1 cellular context compared by ENCODE assay signal in the genomic region with DNA sequence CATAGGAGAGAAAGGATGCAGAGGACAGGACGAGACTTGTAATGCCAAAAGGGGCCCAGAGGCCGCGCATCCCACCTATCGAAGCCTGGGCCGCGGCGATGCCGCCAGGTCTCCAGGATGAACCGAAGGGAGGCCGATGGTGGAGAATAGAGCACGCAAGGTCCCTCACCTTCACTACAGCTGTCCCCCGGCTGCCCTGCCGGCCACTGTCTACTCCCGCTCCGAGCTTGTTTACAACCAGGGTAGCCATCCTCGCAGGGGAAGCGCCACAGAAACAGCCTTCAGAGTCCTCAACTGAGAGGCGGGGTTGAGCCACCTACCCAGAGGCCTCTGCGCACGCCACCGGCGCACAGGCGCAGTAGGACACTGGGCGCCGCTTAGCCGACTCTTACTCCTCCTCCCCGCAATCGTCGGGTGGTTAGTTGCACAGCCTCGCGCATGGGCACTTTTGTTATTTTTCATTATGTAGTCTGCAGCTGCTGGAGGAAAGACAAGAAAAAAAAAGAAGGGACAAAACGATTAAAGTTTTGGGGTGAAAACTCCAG.
TF ChIP-seq lines count a peak whose summit lies in the region.

A gene (minus strand): TSS at position 309 of the 545 bp plus-strand sequence. CDS start 59 bp downstream, at position 250.

TF ChIP-seq in K562, 482 proteins besides CTCF, POLR2A, EP300 and RAD21 (continued from another document and continues in another):
- TF ChIP-seq, protein P1, sequence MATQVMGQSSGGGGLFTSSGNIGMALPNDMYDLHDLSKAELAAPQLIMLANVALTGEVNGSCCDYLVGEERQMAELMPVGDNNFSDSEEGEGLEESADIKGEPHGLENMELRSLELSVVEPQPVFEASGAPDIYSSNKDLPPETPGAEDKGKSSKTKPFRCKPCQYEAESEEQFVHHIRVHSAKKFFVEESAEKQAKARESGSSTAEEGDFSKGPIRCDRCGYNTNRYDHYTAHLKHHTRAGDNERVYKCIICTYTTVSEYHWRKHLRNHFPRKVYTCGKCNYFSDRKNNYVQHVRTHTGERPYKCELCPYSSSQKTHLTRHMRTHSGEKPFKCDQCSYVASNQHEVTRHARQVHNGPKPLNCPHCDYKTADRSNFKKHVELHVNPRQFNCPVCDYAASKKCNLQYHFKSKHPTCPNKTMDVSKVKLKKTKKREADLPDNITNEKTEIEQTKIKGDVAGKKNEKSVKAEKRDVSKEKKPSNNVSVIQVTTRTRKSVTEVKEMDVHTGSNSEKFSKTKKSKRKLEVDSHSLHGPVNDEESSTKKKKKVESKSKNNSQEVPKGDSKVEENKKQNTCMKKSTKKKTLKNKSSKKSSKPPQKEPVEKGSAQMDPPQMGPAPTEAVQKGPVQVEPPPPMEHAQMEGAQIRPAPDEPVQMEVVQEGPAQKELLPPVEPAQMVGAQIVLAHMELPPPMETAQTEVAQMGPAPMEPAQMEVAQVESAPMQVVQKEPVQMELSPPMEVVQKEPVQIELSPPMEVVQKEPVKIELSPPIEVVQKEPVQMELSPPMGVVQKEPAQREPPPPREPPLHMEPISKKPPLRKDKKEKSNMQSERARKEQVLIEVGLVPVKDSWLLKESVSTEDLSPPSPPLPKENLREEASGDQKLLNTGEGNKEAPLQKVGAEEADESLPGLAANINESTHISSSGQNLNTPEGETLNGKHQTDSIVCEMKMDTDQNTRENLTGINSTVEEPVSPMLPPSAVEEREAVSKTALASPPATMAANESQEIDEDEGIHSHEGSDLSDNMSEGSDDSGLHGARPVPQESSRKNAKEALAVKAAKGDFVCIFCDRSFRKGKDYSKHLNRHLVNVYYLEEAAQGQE (CRISPR knock-in tag; IDR thresholded peaks at IDR 0.05; ENCODE audit: low read depth): 0 out of 2 replicates have a peak, but pooled peaks have one; percentile 45
- peak; percentile 92 for TF ChIP-seq HNRNPLL (IDR thresholded peaks at IDR 0.05; ENCODE audit: low read depth, low read length, poor library complexity, severe bottlenecking)
- peak; percentile 62; the same call in 1 of the 2 replicates for TF ChIP-seq POLR2AphosphoS5 (IDR thresholded peaks at IDR 0.05; ENCODE audit: control insufficient read depth, insufficient read depth, low read depth, low read length)
- TF ChIP-seq TAF1 (IDR thresholded peaks at IDR 0.05; ENCODE audit: control insufficient read depth, extremely low read depth, insufficient read depth, low read length, severe bottlenecking): peak; percentile 62
- TF ChIP-seq, protein P2, sequence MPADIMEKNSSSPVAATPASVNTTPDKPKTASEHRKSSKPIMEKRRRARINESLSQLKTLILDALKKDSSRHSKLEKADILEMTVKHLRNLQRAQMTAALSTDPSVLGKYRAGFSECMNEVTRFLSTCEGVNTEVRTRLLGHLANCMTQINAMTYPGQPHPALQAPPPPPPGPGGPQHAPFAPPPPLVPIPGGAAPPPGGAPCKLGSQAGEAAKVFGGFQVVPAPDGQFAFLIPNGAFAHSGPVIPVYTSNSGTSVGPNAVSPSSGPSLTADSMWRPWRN (IDR thresholded peaks at IDR 0.05; ENCODE audit: low read depth): no peak
- no peak for TF ChIP-seq ILF3 (IDR thresholded peaks at IDR 0.05; ENCODE audit: borderline replicate concordance)
- TF ChIP-seq, protein P3, sequence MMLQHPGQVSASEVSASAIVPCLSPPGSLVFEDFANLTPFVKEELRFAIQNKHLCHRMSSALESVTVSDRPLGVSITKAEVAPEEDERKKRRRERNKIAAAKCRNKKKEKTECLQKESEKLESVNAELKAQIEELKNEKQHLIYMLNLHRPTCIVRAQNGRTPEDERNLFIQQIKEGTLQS (IDR thresholded peaks at IDR 0.05): no peak
- TF ChIP-seq, protein P3 (CRISPR knock-in tag; conservative IDR thresholded peaks at IDR 0.05): 0 out of 2 replicates have a peak, but pooled peaks have one; percentile 53
- peak; percentile 20; the same call in 1 of the 2 replicates for TF ChIP-seq ZNF165 (CRISPR knock-in tag; IDR thresholded peaks at IDR 0.05; ENCODE audit: borderline replicate concordance)
- peak; percentile 60 to 87 for TF ChIP-seq FOXA3 (CRISPR knock-in tag; conservative IDR thresholded peaks at IDR 0.05 in 1 of 2, IDR thresholded peaks at IDR 0.05 in 1 of 2)
- no peak for TF ChIP-seq SREBF1 (IDR thresholded peaks at IDR 0.05; ENCODE audit: borderline replicate concordance, low read depth, low read length)
- peak; percentile 42 for TF ChIP-seq TAF9B (IDR thresholded peaks at IDR 0.05; ENCODE audit: partially characterized antibody)
- TF ChIP-seq, protein P4, sequence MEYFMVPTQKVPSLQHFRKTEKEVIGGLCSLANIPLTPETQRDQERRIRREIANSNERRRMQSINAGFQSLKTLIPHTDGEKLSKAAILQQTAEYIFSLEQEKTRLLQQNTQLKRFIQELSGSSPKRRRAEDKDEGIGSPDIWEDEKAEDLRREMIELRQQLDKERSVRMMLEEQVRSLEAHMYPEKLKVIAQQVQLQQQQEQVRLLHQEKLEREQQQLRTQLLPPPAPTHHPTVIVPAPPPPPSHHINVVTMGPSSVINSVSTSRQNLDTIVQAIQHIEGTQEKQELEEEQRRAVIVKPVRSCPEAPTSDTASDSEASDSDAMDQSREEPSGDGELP (CRISPR knock-in tag; IDR thresholded peaks at IDR 0.05; ENCODE audit: borderline replicate concordance): peak; percentile 65; the same call in 1 of the 2 replicates
- TF ChIP-seq SAP30 (IDR thresholded peaks at IDR 0.05; ENCODE audit: borderline replicate concordance, insufficient read depth, low read depth, low read length, poor library complexity, severe bottlenecking): peak; percentile 79
- peak; percentile 48 for TF ChIP-seq CXXC5 (CRISPR knock-in tag; IDR thresholded peaks at IDR 0.05)
- TF ChIP-seq ZNF644 (tag; IDR thresholded peaks at IDR 0.05; ENCODE audit: low read depth): no peak
- TF ChIP-seq, protein P5, sequence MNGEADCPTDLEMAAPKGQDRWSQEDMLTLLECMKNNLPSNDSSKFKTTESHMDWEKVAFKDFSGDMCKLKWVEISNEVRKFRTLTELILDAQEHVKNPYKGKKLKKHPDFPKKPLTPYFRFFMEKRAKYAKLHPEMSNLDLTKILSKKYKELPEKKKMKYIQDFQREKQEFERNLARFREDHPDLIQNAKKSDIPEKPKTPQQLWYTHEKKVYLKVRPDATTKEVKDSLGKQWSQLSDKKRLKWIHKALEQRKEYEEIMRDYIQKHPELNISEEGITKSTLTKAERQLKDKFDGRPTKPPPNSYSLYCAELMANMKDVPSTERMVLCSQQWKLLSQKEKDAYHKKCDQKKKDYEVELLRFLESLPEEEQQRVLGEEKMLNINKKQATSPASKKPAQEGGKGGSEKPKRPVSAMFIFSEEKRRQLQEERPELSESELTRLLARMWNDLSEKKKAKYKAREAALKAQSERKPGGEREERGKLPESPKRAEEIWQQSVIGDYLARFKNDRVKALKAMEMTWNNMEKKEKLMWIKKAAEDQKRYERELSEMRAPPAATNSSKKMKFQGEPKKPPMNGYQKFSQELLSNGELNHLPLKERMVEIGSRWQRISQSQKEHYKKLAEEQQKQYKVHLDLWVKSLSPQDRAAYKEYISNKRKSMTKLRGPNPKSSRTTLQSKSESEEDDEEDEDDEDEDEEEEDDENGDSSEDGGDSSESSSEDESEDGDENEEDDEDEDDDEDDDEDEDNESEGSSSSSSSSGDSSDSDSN (IDR thresholded peaks at IDR 0.05; ENCODE audit: borderline replicate concordance in 1 of 2, low read depth in 2 of 2, low read length in 2 of 2): 0 out of 4 replicates have a peak, but pooled peaks of 1 of the 2 experiments have one; percentile 37
- no peak for TF ChIP-seq MAFF (IDR thresholded peaks at IDR 0.05; ENCODE audit: low read length)
- no peak for TF ChIP-seq RBM34 (IDR thresholded peaks at IDR 0.05; ENCODE audit: borderline replicate concordance, insufficient read depth, low read length)
- no peak for TF ChIP-seq PTBP1 (IDR thresholded peaks at IDR 0.05; ENCODE audit: low read depth, low read length)
- TF ChIP-seq, protein P6, sequence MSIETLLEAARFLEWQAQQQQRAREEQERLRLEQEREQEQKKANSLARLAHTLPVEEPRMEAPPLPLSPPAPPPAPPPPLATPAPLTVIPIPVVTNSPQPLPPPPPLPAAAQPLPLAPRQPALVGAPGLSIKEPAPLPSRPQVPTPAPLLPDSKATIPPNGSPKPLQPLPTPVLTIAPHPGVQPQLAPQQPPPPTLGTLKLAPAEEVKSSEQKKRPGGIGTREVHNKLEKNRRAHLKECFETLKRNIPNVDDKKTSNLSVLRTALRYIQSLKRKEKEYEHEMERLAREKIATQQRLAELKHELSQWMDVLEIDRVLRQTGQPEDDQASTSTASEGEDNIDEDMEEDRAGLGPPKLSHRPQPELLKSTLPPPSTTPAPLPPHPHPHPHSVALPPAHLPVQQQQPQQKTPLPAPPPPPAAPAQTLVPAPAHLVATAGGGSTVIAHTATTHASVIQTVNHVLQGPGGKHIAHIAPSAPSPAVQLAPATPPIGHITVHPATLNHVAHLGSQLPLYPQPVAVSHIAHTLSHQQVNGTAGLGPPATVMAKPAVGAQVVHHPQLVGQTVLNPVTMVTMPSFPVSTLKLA (conservative IDR thresholded peaks at IDR 0.05): peak; percentile 60 to 67
- TF ChIP-seq HIVEP1 (CRISPR knock-in tag; IDR thresholded peaks at IDR 0.05): 0 out of 2 replicates have a peak, but pooled peaks have one; percentile 22
- no peak for TF ChIP-seq SMARCA4 (IDR thresholded peaks at IDR 0.05)
- no peak for TF ChIP-seq ZNF584 (CRISPR knock-in tag; IDR thresholded peaks at IDR 0.05; ENCODE audit: low read depth)
- peak; percentile 85 for TF ChIP-seq RBFOX2 (IDR thresholded peaks at IDR 0.05; ENCODE audit: low read depth, low read length)
- peak in 1 of 2 experiments; percentile 85; a peak in 2 of 4 replicates for TF ChIP-seq HDAC1 (IDR thresholded peaks at IDR 0.05)
- TF ChIP-seq PRPF4 (IDR thresholded peaks at IDR 0.05; ENCODE audit: insufficient read depth, low read depth, low read length, poor library complexity, severe bottlenecking): no peak
- 0 out of 2 replicates have a peak, but pooled peaks have one; percentile 18 for TF ChIP-seq SMAD4 (CRISPR knock-in tag; conservative IDR thresholded peaks at IDR 0.05)
- peak; percentile 90 for TF ChIP-seq CTBP1 (IDR thresholded peaks at IDR 0.05; ENCODE audit: borderline replicate concordance)
- TF ChIP-seq SPI1 (IDR thresholded peaks at IDR 0.05; ENCODE audit: borderline replicate concordance, low read depth, low read length): 0 out of 2 replicates have a peak, but pooled peaks have one; percentile 30
- TF ChIP-seq L3MBTL2 (IDR thresholded peaks at IDR 0.05): peak; percentile 77
- TF ChIP-seq ZNF444 (CRISPR knock-in tag; IDR thresholded peaks at IDR 0.05): no peak
- TF ChIP-seq, protein P7, sequence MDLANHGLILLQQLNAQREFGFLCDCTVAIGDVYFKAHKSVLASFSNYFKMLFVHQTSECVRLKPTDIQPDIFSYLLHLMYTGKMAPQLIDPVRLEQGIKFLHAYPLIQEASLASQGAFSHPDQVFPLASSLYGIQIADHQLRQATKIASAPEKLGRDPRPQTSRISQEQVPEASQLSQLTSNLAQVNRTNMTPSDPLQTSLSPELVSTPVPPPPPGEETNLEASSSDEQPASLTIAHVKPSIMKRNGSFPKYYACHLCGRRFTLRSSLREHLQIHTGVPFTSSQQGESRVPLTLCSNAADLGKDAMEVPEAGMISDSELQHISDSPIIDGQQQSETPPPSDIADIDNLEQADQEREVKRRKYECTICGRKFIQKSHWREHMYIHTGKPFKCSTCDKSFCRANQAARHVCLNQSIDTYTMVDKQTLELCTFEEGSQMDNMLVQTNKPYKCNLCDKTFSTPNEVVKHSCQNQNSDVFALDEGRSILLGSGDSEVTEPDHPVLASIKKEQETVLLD (IDR thresholded peaks at IDR 0.05): peak; percentile 88
- peak; percentile 45 for TF ChIP-seq PHF20 (IDR thresholded peaks at IDR 0.05; ENCODE audit: partially characterized antibody)
- no peak for TF ChIP-seq ELF2 (CRISPR knock-in tag; IDR thresholded peaks at IDR 0.05)
- TF ChIP-seq ZBTB7A (IDR thresholded peaks at IDR 0.05; ENCODE audit: borderline replicate concordance, control insufficient read depth, low read depth, low read length): peak; percentile 27; the same call in 1 of the 2 replicates
- TF ChIP-seq, protein P8, sequence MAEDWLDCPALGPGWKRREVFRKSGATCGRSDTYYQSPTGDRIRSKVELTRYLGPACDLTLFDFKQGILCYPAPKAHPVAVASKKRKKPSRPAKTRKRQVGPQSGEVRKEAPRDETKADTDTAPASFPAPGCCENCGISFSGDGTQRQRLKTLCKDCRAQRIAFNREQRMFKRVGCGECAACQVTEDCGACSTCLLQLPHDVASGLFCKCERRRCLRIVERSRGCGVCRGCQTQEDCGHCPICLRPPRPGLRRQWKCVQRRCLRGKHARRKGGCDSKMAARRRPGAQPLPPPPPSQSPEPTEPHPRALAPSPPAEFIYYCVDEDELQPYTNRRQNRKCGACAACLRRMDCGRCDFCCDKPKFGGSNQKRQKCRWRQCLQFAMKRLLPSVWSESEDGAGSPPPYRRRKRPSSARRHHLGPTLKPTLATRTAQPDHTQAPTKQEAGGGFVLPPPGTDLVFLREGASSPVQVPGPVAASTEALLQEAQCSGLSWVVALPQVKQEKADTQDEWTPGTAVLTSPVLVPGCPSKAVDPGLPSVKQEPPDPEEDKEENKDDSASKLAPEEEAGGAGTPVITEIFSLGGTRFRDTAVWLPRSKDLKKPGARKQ (CRISPR knock-in tag; IDR thresholded peaks at IDR 0.05): no peak
- TF ChIP-seq KDM1A (IDR thresholded peaks at IDR 0.05): peak; percentile 31 to 40; a peak in 2 of 4 replicates
- TF ChIP-seq FOXA1 (IDR thresholded peaks at IDR 0.05; ENCODE audit: borderline replicate concordance): no peak
- TF ChIP-seq TBP (optimal IDR thresholded peaks at IDR 0.05; ENCODE audit: low read depth, low read length): peak; percentile 42
- TF ChIP-seq MTA3 (IDR thresholded peaks at IDR 0.05; ENCODE audit: borderline replicate concordance): 0 out of 2 replicates have a peak, but pooled peaks have one; percentile 24
- TF ChIP-seq FOXJ2 (tag; IDR thresholded peaks at IDR 0.05): peak; percentile 65; the same call in 1 of the 2 replicates
